Comparison of ENCODE assay signal across 13 cellular contexts in the genomic region with DNA sequence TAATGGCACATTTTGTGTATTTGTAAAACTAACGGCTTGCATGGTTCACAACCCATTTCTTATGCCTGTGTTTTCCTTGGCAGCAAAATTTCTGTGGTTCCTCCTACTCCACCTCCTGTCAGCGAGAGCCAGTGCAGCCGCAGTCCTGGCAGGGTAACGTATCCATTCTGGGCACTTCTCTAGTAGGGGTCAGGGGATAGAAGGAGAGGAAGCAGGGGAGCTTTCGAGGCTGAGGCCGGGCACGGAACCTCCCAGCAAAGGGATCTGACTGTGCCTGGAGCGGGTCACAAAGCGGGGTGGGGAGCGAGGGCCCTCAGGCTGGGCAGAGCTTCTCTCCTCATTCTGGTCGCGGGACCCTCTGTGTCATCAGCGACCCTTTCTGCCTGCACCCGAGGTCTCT. TPM values are rescaled to one million over a fixed set of nuclear protein-coding genes. Genes with fewer than 3 reads are reported as not detected.
DNase-seq lines count a peak whose midpoint lies in the region; ATAC-seq and TF ChIP-seq lines count a peak whose summit lies in the region.
"Had no signal": no experiment of that assay in that cellular context is flagged by ENCODE, and none has a peak within 500 bp of the region (broad histone marks: within the 10 kb centered on the region; RNA-seq: fewer than 3 reads in every experiment).

No MANE protein-coding gene starts in this region.

- H3K27ac Mint-ChIP-seq in activated T-cell treated with anti-CD3 and anti-CD28 coated beads, Interleukin-2, amount 50 U/mL, for 72 hours, result no peak overlapping the region
- H3K27ac Mint-ChIP-seq in naive B cell, result peak overlapping the region in 4 of 6 donors; percentile 33 to 92 (median 78)
- H3K27ac Mint-ChIP-seq: activated naive CD8-positive, alpha-beta T cell treated with anti-CD3 and anti-CD28 coated beads, Interleukin-2, amount 10 ng/mL, durations not matched to agents 7 days and 5 days; stimulated activated naive CD8-positive, alpha-beta T cell treated with anti-CD3 and anti-CD28 coated beads, Interleukin-15, Interleukin-2, amounts not matched to agents 100 ng/mL and 50 ng/mL, for 24 hours had no signal

- intact Hi-C loops in vagina (cut with DNase I) (loop anchor here (10.0 kb wide), 1 partner anchor 287 kb away; no protein-coding TSS in a partner anchor), left colon (cut with DNase I, micrococcal nuclease) (no loop called here)

- no peaks in the 10 kb centered on the region for H3K36me3 ChIP-seq in vagina

- H3K36me3 Mint-ChIP-seq in activated T-cell treated with anti-CD3 and anti-CD28 coated beads, Interleukin-2, amount 50 U/mL, for 72 hours (ENCODE audit: insufficient read depth in 2 of 2), result peaks cover 8 to 51% of the 10 kb centered on the region in 2 donors
- H3K36me3 Mint-ChIP-seq in naive B cell, result no peaks in the 10 kb centered on the region

- no peak overlapping the region for H3K4me3 ChIP-seq in fibroblast of mammary gland (ENCODE audit: control insufficient read depth, low read depth, low read length)
- H3K4me3 ChIP-seq in vagina, result peak overlapping the region in 1 of 2 donors; percentile 21
- H3K4me3 ChIP-seq: GM12878 had no signal

- H3K4me1 ChIP-seq in vagina, result peaks cover 47% of the 10 kb centered on the region

- TF ChIP-seq POLR2A in vagina (IDR thresholded peaks at IDR 0.05), result no peak

- DNase-seq in activated T-cell treated with anti-CD3 and anti-CD28 coated beads, Interleukin-2, amount 50 U/mL, for 1 hour, result peak; percentile 11
- no peak for DNase-seq in activated T-cell treated with anti-CD3 and anti-CD28 coated beads, Interleukin-2, amount 50 U/mL, for 72 hours
- DNase-seq in fibroblast of mammary gland (ENCODE audit: low read depth) (peak; percentile 57), naive B cell (no peak), vagina (ENCODE audit: extremely low spot score in 2 of 2) (no peak), DMS153 (lab: John Stamatoyannopoulos, UW) (no peak), left colon (no peak)
- DNase-seq: activated B cell treated with CpG ODN at 0.5 μM for 24 hours; activated naive CD8-positive, alpha-beta T cell treated with anti-CD3 and anti-CD28 coated beads, Interleukin-2, amount 10 ng/mL, durations not matched to agents 7 days and 5 days had no signal

- H3K27me3 Mint-ChIP-seq in activated T-cell treated with anti-CD3 and anti-CD28 coated beads, Interleukin-2, amount 50 U/mL, for 72 hours (ENCODE audit: low read depth), result no peaks in the 10 kb centered on the region
- H3K27me3 Mint-ChIP-seq in naive B cell, result no peaks in the 10 kb centered on the region
- H3K27me3 Mint-ChIP-seq: activated B cell treated with CpG ODN at 0.5 μM for 24 hours; activated naive CD8-positive, alpha-beta T cell treated with anti-CD3 and anti-CD28 coated beads, Interleukin-2, amount 10 ng/mL, durations not matched to agents 7 days and 5 days; stimulated activated naive CD8-positive, alpha-beta T cell treated with anti-CD3 and anti-CD28 coated beads, Interleukin-15, Interleukin-2, amounts not matched to agents 100 ng/mL and 50 ng/mL, for 24 hours had no signal

- no peak overlapping the region for H3K4me3 Mint-ChIP-seq in activated T-cell treated with anti-CD3 and anti-CD28 coated beads, Interleukin-2, amount 50 U/mL, for 72 hours
- H3K4me3 Mint-ChIP-seq in naive B cell, result peak overlapping the region in 2 of 8 donors; percentile 40 to 51
- H3K4me3 Mint-ChIP-seq: activated naive CD8-positive, alpha-beta T cell treated with anti-CD3 and anti-CD28 coated beads, Interleukin-2, amount 10 ng/mL, durations not matched to agents 7 days and 5 days; stimulated activated naive CD8-positive, alpha-beta T cell treated with anti-CD3 and anti-CD28 coated beads, Interleukin-15, Interleukin-2, amounts not matched to agents 100 ng/mL and 50 ng/mL, for 24 hours had no signal

- no peaks in the 10 kb centered on the region for H3K9me3 ChIP-seq in vagina

- H3K4me1 Mint-ChIP-seq in activated T-cell treated with anti-CD3 and anti-CD28 coated beads, Interleukin-2, amount 50 U/mL, for 72 hours (ENCODE audit: low read depth), result peaks cover 24% of the 10 kb centered on the region
- H3K4me1 Mint-ChIP-seq in naive B cell, result peaks cover 11 to 39% (median 24%) of the 10 kb centered on the region in 3 donors

- no peaks in the 10 kb centered on the region for H3K9me3 Mint-ChIP-seq in activated T-cell treated with anti-CD3 and anti-CD28 coated beads, Interleukin-2, amount 50 U/mL, for 72 hours
- H3K9me3 Mint-ChIP-seq in naive B cell, result no peaks in the 10 kb centered on the region
- H3K9me3 Mint-ChIP-seq: activated B cell treated with CpG ODN at 0.5 μM for 24 hours; activated naive CD8-positive, alpha-beta T cell treated with anti-CD3 and anti-CD28 coated beads, Interleukin-2, amount 10 ng/mL, durations not matched to agents 7 days and 5 days; stimulated activated naive CD8-positive, alpha-beta T cell treated with anti-CD3 and anti-CD28 coated beads, Interleukin-15, Interleukin-2, amounts not matched to agents 100 ng/mL and 50 ng/mL, for 24 hours had no signal

- H3K27ac ChIP-seq in vagina, result peak overlapping the region; percentile 42
- H3K27ac ChIP-seq: HL-60 had no signal

- no peaks in the 10 kb centered on the region for H3K27me3 ChIP-seq in vagina

- no peak for ATAC-seq in activated T-cell treated with anti-CD3 and anti-CD28 coated beads, Interleukin-2, amount 50 U/mL, for 72 hours (replicated peaks in 1 of 2)
- ATAC-seq in naive B cell (ENCODE audit: low read depth in 2 of 2) (no peak), left colon (no peak), GM18861 (IDR thresholded peaks at IDR 0.05; ENCODE audit: unreplicated experiment) (no peak)

- TF ChIP-seq CTCF in fibroblast of mammary gland (conservative IDR thresholded peaks at IDR 0.05; ENCODE audit: control insufficient read depth, insufficient read depth, low read depth, low read length) (peak; percentile 8), vagina (IDR thresholded peaks at IDR 0.05) (peak in 1 of 3 experiments; percentile 3)

RNA-seq across cellular contexts. Expression of a gene that starts 58.4 kb away (rescaled TPM):
- total RNA-seq in activated T-cell treated with anti-CD3 and anti-CD28 coated beads, Interleukin-2, amount 50 U/mL, for 72 hours, result 100 to 1,000 TPM; 267 to 353 TPM
- under 1 TPM in 4 of 6 donors, not detected in 2; 0.12 to 0.71 (median 0.31) TPM for polyA plus RNA-seq in naive B cell (ENCODE audit: low read depth in 6 of 6)
- 10.8 TPM for total RNA-seq in vagina
- 1 to 10 TPM; 2.6 to 2.7 TPM for total RNA-seq in left colon

Comparison
In these comparisons a context has a peak if more than half of its experiments do, and no peak if none do; other contexts are left out.
1. DNase-seq: peak in activated T-cell treated with anti-CD3 and anti-CD28 coated beads, Interleukin-2, amount 50 U/mL, for 1 hour (single experiment) and fibroblast of mammary gland (single experiment); none in activated T-cell treated with anti-CD3 and anti-CD28 coated beads, Interleukin-2, amount 50 U/mL, for 72 hours (0 of 2), naive B cell (single experiment), vagina (0 of 2), DMS153 (single experiment) and left colon (0 of 2).
2. RNA of a gene that starts 58.4 kb away (total RNA-seq): 267 to 353 TPM in activated T-cell treated with anti-CD3 and anti-CD28 coated beads, Interleukin-2, amount 50 U/mL, for 72 hours; 10.8 TPM in vagina (single experiment) and 2.6 to 2.7 TPM in left colon; every median in the first group is over 10 times any median in the second.